In genomic region chr10:124916585-124917167, GRCh38 we compare ENCODE assay signal across 8 cellular contexts. TPM values are rescaled to one million over a fixed set of nuclear protein-coding genes. Genes with fewer than 3 reads are reported as not detected.
DNase-seq lines count a peak whose midpoint lies in the region; ATAC-seq and TF ChIP-seq lines count a peak whose summit lies in the region.

No MANE protein-coding gene starts in this region.

- no peaks in the 10 kb centered on the region for H3K9me3 ChIP-seq in esophagus squamous epithelium
- no peaks in the 10 kb centered on the region for H3K9me3 ChIP-seq in muscle layer of duodenum (ENCODE audit: control insufficient read depth in 1 of 2, low read length in 2 of 2)

- TF ChIP-seq POLR2A in esophagus squamous epithelium (IDR thresholded peaks at IDR 0.05): peak in 3 of 4 donors; percentile 31 to 95 (median 88)

- peak; percentile 95 for ATAC-seq in GM21717 (IDR thresholded peaks at IDR 0.05; ENCODE audit: unreplicated experiment)
- peak; percentile 97 to 98 for ATAC-seq in activated T-cell treated with anti-CD3 and anti-CD28 coated beads, Interleukin-2, amount 50 U/mL, for 72 hours (replicated peaks in 1 of 2)

- H3K4me1 ChIP-seq in esophagus squamous epithelium (peaks cover 11 to 56% (median 14%) of the 10 kb centered on the region in 3 donors), muscle layer of duodenum (ENCODE audit: control insufficient read depth in 1 of 2, insufficient read depth in 2 of 2, low read length in 2 of 2) (peaks cover 24 to 25% of the 10 kb centered on the region in 2 donors)

- H3K4me1 Mint-ChIP-seq in activated T-cell treated with anti-CD3 and anti-CD28 coated beads, Interleukin-2, amount 50 U/mL, for 72 hours (ENCODE audit: low read depth): peaks cover 41% of the 10 kb centered on the region

- peak overlapping the region; percentile 87 for H3K4me3 ChIP-seq in Jurkat, Clone E6-1 (ENCODE audit: low read length)
- H3K4me3 ChIP-seq in esophagus squamous epithelium: peak overlapping the region; percentile 71 to 92 (median 80)
- peak overlapping the region; percentile 65 to 94 for H3K4me3 ChIP-seq in muscle layer of duodenum (ENCODE audit: low read depth in 1 of 2, low read length in 2 of 2)

- H3K27me3 ChIP-seq in esophagus squamous epithelium (no peaks in the 10 kb centered on the region), muscle layer of duodenum (ENCODE audit: low read depth, low read length) (no peaks in the 10 kb centered on the region)

- DNase-seq in DMS53 treated with DMSO at 0.1 percent for 48 hours (lab: John Stamatoyannopoulos, UW; ENCODE audit: unreplicated experiment) (peak; percentile 78), esophagus squamous epithelium (lab: John Stamatoyannopoulos, UW) (peak; percentile 91)
- DNase-seq in Jurkat, Clone E6-1 (ENCODE audit: low read depth, low spot score): peak; percentile 85
- DNase-seq in activated T-cell treated with anti-CD3 and anti-CD28 coated beads, Interleukin-2, amount 50 U/mL, for 72 hours: peak; percentile 97 to 98
- peak; percentile 92 for DNase-seq in stimulated activated CD8-positive, alpha-beta memory T cell treated with anti-CD3 and anti-CD28 coated beads, Interleukin-7, amount 100 ng/mL, for 24 hours (ENCODE audit: low read depth)

- 0% methylated on average over 5 to 13 of the region's 82 CpGs for WGBS in esophagus squamous epithelium, 2 donors

- no peak for TF ChIP-seq CTCF in esophagus squamous epithelium (IDR thresholded peaks at IDR 0.05)

- H3K27ac ChIP-seq in esophagus squamous epithelium (peak overlapping the region; percentile 98 to 99 (median 99)), muscle layer of duodenum (ENCODE audit: low read length) (peak overlapping the region; percentile 97)

- H3K36me3 Mint-ChIP-seq in activated T-cell treated with anti-CD3 and anti-CD28 coated beads, Interleukin-2, amount 50 U/mL, for 72 hours (ENCODE audit: insufficient read depth in 2 of 2): peaks cover 2 to 3% of the 10 kb centered on the region in 2 donors

- intact Hi-C loops in esophagus squamous epithelium (cut with DNase I): loop anchor here (5.0 to 10.0 kb wide), 2 partner anchors 174 to 228 kb away; partner anchors contain the start of gene FAM53B

- no peaks in the 10 kb centered on the region for H3K9me3 Mint-ChIP-seq in activated T-cell treated with anti-CD3 and anti-CD28 coated beads, Interleukin-2, amount 50 U/mL, for 72 hours

- peak overlapping the region; percentile 86 to 98 for H3K4me3 Mint-ChIP-seq in activated T-cell treated with anti-CD3 and anti-CD28 coated beads, Interleukin-2, amount 50 U/mL, for 72 hours

- H3K36me3 ChIP-seq in esophagus squamous epithelium (no peaks in the 10 kb centered on the region), muscle layer of duodenum (ENCODE audit: control insufficient read depth in 1 of 2, insufficient read depth in 2 of 2, low read length in 2 of 2) (peaks cover 0 to 4% of the 10 kb centered on the region in 2 donors)

- peaks cover 13% of the 10 kb centered on the region for H3K27me3 Mint-ChIP-seq in activated T-cell treated with anti-CD3 and anti-CD28 coated beads, Interleukin-2, amount 50 U/mL, for 72 hours (ENCODE audit: low read depth)

- peak overlapping the region; percentile 98 for H3K27ac Mint-ChIP-seq in activated T-cell treated with anti-CD3 and anti-CD28 coated beads, Interleukin-2, amount 50 U/mL, for 72 hours

TF ChIP-seq in PFSK-1, 5 proteins besides CTCF, POLR2A, EP300 and RAD21:
- TF ChIP-seq REST (IDR thresholded peaks at IDR 0.05; ENCODE audit: insufficient read depth in 1 of 2, low read depth in 2 of 2, low read length in 2 of 2) (peak in 1 of 2 experiments; percentile 39; a peak in 1 of 4 replicates), SIN3A (IDR thresholded peaks at IDR 0.05; ENCODE audit: borderline replicate concordance, insufficient read depth, low read length) (no peak), FOXP2 (optimal IDR thresholded peaks at IDR 0.05; ENCODE audit: borderline replicate concordance, extremely low read depth, extremely low read length, insufficient read depth) (peak; percentile 79), TAF1 (IDR thresholded peaks at IDR 0.05; ENCODE audit: borderline replicate concordance, insufficient read depth, low read length) (peak; percentile 76; the same call in 1 of the 2 replicates), POLR2AphosphoS5 (IDR thresholded peaks at IDR 0.05; ENCODE audit: low read depth, low read length) (peak; percentile 90)

RNA-seq across cellular contexts. Expression of gene ZRANB1, which starts 25.2 kb away (rescaled TPM):
- 13.4 TPM for polyA plus RNA-seq in Jurkat, Clone E6-1 (2012; ENCODE audit: insufficient read depth, insufficient read length)
- polyA plus RNA-seq in PFSK-1 (2012; ENCODE audit: insufficient read length, low read depth): 5.6 TPM
- 10 to 100 TPM; 15.0 to 16.0 TPM for total RNA-seq in activated T-cell treated with anti-CD3 and anti-CD28 coated beads, Interleukin-2, amount 50 U/mL, for 72 hours
- total RNA-seq in esophagus squamous epithelium: 10 to 100 TPM; 11.7 to 25.2 (median 17.4) TPM

Comparison
In these comparisons a context has a peak if more than half of its experiments do, and no peak if none do; other contexts are left out.
1. Peak in every context shown above with its lines: DNase-seq, ATAC-seq, H3K4me3 ChIP-seq and H3K27ac ChIP-seq.